ENCODE assay signal across 9 cellular contexts in the genomic region with DNA sequence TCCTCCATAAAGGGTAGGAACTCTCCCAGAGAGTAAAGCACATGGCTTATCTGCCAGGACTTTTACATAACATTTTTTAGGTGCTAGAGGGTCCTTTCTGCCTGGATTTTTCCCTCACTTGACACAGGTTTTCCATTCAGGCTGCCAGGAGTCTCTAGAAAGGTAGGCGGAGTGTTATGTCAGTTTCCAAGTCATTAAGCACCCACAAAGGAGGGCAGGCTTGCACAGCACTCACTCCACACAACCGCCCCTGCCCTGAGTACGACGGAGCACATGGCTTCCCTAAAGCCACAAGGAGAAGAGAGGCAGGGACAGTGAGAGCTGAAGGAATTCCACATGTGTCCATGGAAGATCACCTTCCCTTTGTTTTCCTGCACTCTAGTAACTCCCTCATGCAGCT.
A peak's percentile ranks its signal among the peaks of the same experiment; 100 is the strongest.
DNase-seq lines count a peak whose midpoint lies in the region; ATAC-seq and TF ChIP-seq lines count a peak whose summit lies in the region.
"Had no signal": no experiment of that assay in that cellular context is flagged by ENCODE, and none has a peak within 500 bp of the region (broad histone marks: within the 10 kb centered on the region; RNA-seq: fewer than 3 reads in every experiment).

No MANE protein-coding gene starts in this region.

- peaks cover 71% of the 10 kb centered on the region for H3K36me3 Mint-ChIP-seq in dendritic cell treated with granulocyte-macrophage colony-stimulating factor and Interleukin-4, amounts not matched to agents 40 ng/mL and 50 ng/mL, for 4 days (ENCODE audit: low read depth)
- H3K36me3 Mint-ChIP-seq in nephron (ENCODE audit: low read depth), result peaks cover 6% of the 10 kb centered on the region

- peak overlapping the region; percentile 68 for H3K27ac Mint-ChIP-seq in dendritic cell treated with granulocyte-macrophage colony-stimulating factor and Interleukin-4, amounts not matched to agents 40 ng/mL and 50 ng/mL, for 4 days
- peak overlapping the region; percentile 9 to 70 (median 70) for H3K27ac Mint-ChIP-seq in nephron

- ATAC-seq in GM18909 (IDR thresholded peaks at IDR 0.05; ENCODE audit: poor library complexity, unreplicated experiment), result no peak
- no peak for ATAC-seq in GM21423 (IDR thresholded peaks at IDR 0.05; ENCODE audit: unreplicated experiment)

- peak overlapping the region; percentile 77 for H3K27ac ChIP-seq in C4-2B

- DNase-seq in NCI-H1694 treated with DMSO at 0.1 percent for 48 hours (lab: John Stamatoyannopoulos, UW) (peak; percentile 20), SW 1271 (lab: John Stamatoyannopoulos, UW) (no peak)
- DNase-seq in NK-92 treated with Interleukin-12 subunit alpha and Interleukin-12 subunit beta, amount 100 ng/mL, for 24 hours (lab: John Stamatoyannopoulos, UW), result no peak
- DNase-seq: NCI-H526 had no signal

- H3K4me3 Mint-ChIP-seq in dendritic cell treated with granulocyte-macrophage colony-stimulating factor and Interleukin-4, amounts not matched to agents 40 ng/mL and 50 ng/mL, for 4 days, result no peak overlapping the region
- H3K4me3 Mint-ChIP-seq in nephron, result no peak overlapping the region

- TF ChIP-seq CTCF in C4-2B (conservative IDR thresholded peaks at IDR 0.05), result no peak
- no peak for TF ChIP-seq CTCF in nephron (IDR thresholded peaks at IDR 0.05; ENCODE audit: unreplicated experiment in 3 of 3)

- intact Hi-C loops in dendritic cell treated with granulocyte-macrophage colony-stimulating factor and Interleukin-4, amounts not matched to agents 40 ng/mL and 50 ng/mL, for 4 days (cut with micrococcal nuclease), result no loop called here

- peaks cover 85% of the 10 kb centered on the region for H3K4me1 Mint-ChIP-seq in dendritic cell treated with granulocyte-macrophage colony-stimulating factor and Interleukin-4, amounts not matched to agents 40 ng/mL and 50 ng/mL, for 4 days (ENCODE audit: low read depth)
- H3K4me1 Mint-ChIP-seq in nephron, result peaks cover 71% of the 10 kb centered on the region

- no peaks in the 10 kb centered on the region for H3K27me3 Mint-ChIP-seq in dendritic cell treated with granulocyte-macrophage colony-stimulating factor and Interleukin-4, amounts not matched to agents 40 ng/mL and 50 ng/mL, for 4 days
- H3K27me3 Mint-ChIP-seq in nephron (ENCODE audit: low read depth), result no peaks in the 10 kb centered on the region

- no peaks in the 10 kb centered on the region for H3K9me3 Mint-ChIP-seq in dendritic cell treated with granulocyte-macrophage colony-stimulating factor and Interleukin-4, amounts not matched to agents 40 ng/mL and 50 ng/mL, for 4 days
- no peaks in the 10 kb centered on the region for H3K9me3 Mint-ChIP-seq in nephron
